Comparison of ENCODE assay signal across 12 cellular contexts in genomic region chr17:45411348-45412105, GRCh38. TPM values are rescaled to one million over a fixed set of nuclear protein-coding genes. Genes with fewer than 3 reads are reported as not detected.
DNase-seq lines count a peak whose midpoint lies in the region; ATAC-seq and TF ChIP-seq lines count a peak whose summit lies in the region.
"Had no signal": no experiment of that assay in that cellular context is flagged by ENCODE, and none has a peak within 500 bp of the region (broad histone marks: within the 10 kb centered on the region; RNA-seq: fewer than 3 reads in every experiment).

No MANE protein-coding gene starts in this region.

- H3K27me3 ChIP-seq in BLaER1 treated with 17β-estradiol and CSF1 and Interleukin-3, amounts not matched to agents 10 nM and 100 nM: no peaks in the 10 kb centered on the region
- no peaks in the 10 kb centered on the region for H3K27me3 ChIP-seq in PC-9 (ENCODE audit: insufficient read depth, low read depth)
- H3K27me3 ChIP-seq: tibial nerve had no signal

- no peaks in the 10 kb centered on the region for H3K9me3 Mint-ChIP-seq in IgD-negative memory B cell
- no peaks in the 10 kb centered on the region for H3K9me3 Mint-ChIP-seq in central memory CD8-positive, alpha-beta T cell

- peak overlapping the region; percentile 94 to 100 (median 99) for H3K4me2 ChIP-seq in BLaER1 treated with 17β-estradiol and CSF1 and Interleukin-3, amounts not matched to agents 10 nM and 100 nM
- no peak overlapping the region for H3K4me2 ChIP-seq in PC-9

- peaks cover 25% of the 10 kb centered on the region; the same call in 1 of the 2 replicates for H3F3A ChIP-seq in PC-9 (ENCODE audit: insufficient read depth, low read depth)

- peak overlapping the region; percentile 77 to 87 (median 83); a peak in 21 of 22 replicates for H3K9ac ChIP-seq in BLaER1 treated with 17β-estradiol and CSF1 and Interleukin-3, amounts not matched to agents 10 nM and 100 nM
- H3K9ac ChIP-seq: GM23248 had no signal

- H3K4me1 ChIP-seq in BLaER1 treated with 17β-estradiol and CSF1 and Interleukin-3, amounts not matched to agents 10 nM and 100 nM: peaks cover 86 to 97% (median 91%) of the 10 kb centered on the region in 10 experiments
- no peaks in the 10 kb centered on the region for H3K4me1 ChIP-seq in PC-9 (replicated peaks; ENCODE audit: insufficient read depth)

- BruUV-seq in PC-9 (replicated peaks; lab: Mats Ljungman, UMichigan): no TSS peak

- H3K36me3 ChIP-seq in BLaER1 treated with 17β-estradiol and CSF1 and Interleukin-3, amounts not matched to agents 10 nM and 100 nM: peaks cover 0 to under 1% (median 0%) of the 10 kb centered on the region in 11 experiments; a peak in 1 of 22 replicates
- 0 out of 2 replicates have a peak, but pooled peaks cover 14% of the 10 kb centered on the region for H3K36me3 ChIP-seq in PC-9 (ENCODE audit: low read depth)
- H3K36me3 ChIP-seq: tibial nerve had no signal

- H3K4me3 ChIP-seq in BLaER1 treated with 17β-estradiol and CSF1 and Interleukin-3, amounts not matched to agents 10 nM and 100 nM: peak overlapping the region in 6 of 10 experiments; percentile 67 to 83 (median 74); a peak in 9 of 20 replicates
- H3K4me3 ChIP-seq in PC-9: no peak overlapping the region
- H3K4me3 ChIP-seq: GM23248 had no signal

- peak overlapping the region; percentile 72 to 100 (median 100) for H3K4me3 Mint-ChIP-seq in IgD-negative memory B cell
- peak overlapping the region; percentile 98 for H3K4me3 Mint-ChIP-seq in central memory CD8-positive, alpha-beta T cell

- intact Hi-C loops in PC-9 (cut with micrococcal nuclease; ENCODE audit: unreplicated experiment): no loop called here

- no peaks in the 10 kb centered on the region for H3K9me2 ChIP-seq in PC-9 (ENCODE audit: insufficient read depth)

- peak overlapping the region; percentile 82 to 95 (median 90) for H3K27ac ChIP-seq in BLaER1 treated with 17β-estradiol and CSF1 and Interleukin-3, amounts not matched to agents 10 nM and 100 nM
- H3K27ac ChIP-seq in PC-9: no peak overlapping the region
- H3K27ac ChIP-seq: GM23248 had no signal

- ATAC-seq in central memory CD8-positive, alpha-beta T cell (replicated peaks; ENCODE audit: extremely low read depth, poor library complexity, severe bottlenecking): no peak
- ATAC-seq in HG03432 (IDR thresholded peaks at IDR 0.05; ENCODE audit: unreplicated experiment) (no peak), GM21367 (IDR thresholded peaks at IDR 0.05; ENCODE audit: unreplicated experiment) (no peak)

- no peak for TF ChIP-seq CTCF in PC-9 (conservative IDR thresholded peaks at IDR 0.05)

- H3K36me3 Mint-ChIP-seq in IgD-negative memory B cell: peaks cover 4% of the 10 kb centered on the region
- peaks cover 8% of the 10 kb centered on the region for H3K36me3 Mint-ChIP-seq in central memory CD8-positive, alpha-beta T cell (ENCODE audit: insufficient read depth)

- POLR2A ChIA-PET in PC-9 (lab: Charles Lee; ENCODE audit: unreplicated experiment): no interaction called here

- no peak overlapping the region for H2AFZ ChIP-seq in PC-9
- H2AFZ ChIP-seq: GM23248 had no signal

- no peaks in the 10 kb centered on the region for H3K27me3 Mint-ChIP-seq in IgD-negative memory B cell
- H3K27me3 Mint-ChIP-seq in central memory CD8-positive, alpha-beta T cell: no peaks in the 10 kb centered on the region

- peak overlapping the region; percentile 63 to 100 (median 98) for H3K27ac Mint-ChIP-seq in IgD-negative memory B cell
- peak overlapping the region; percentile 96 for H3K27ac Mint-ChIP-seq in central memory CD8-positive, alpha-beta T cell (ENCODE audit: low read depth)

- no peak for DNase-seq in central memory CD8-positive, alpha-beta T cell (ENCODE audit: low spot score in 2 of 2)
- DNase-seq in myocyte (ENCODE audit: low read depth) (peak; percentile 78), PC-9 (no peak), DMS79 treated with DMSO at 0.1 percent for 48 hours (lab: John Stamatoyannopoulos, UW) (no peak)
- DNase-seq: activated CD4-positive, alpha-beta T cell treated with anti-CD3 and anti-CD28 coated beads, Interleukin-2, amount 50 U/mL, for 1 hour; GM23248; NCI-H1092 treated with DMSO at 0.1 percent for 48 hours had no signal

- H3K79me2 ChIP-seq in PC-9 (ENCODE audit: low read depth): peaks cover 91% of the 10 kb centered on the region

- CTCF ChIA-PET in PC-9 (lab: Charles Lee): no interaction called here

- H4K20me1 ChIP-seq in BLaER1 treated with 17β-estradiol and CSF1 and Interleukin-3, amounts not matched to agents 10 nM and 100 nM: peaks cover 12 to 51% (median 24%) of the 10 kb centered on the region in 11 experiments; a peak in 18 of 22 replicates
- H4K20me1 ChIP-seq in PC-9 (ENCODE audit: insufficient read depth): peaks cover 92% of the 10 kb centered on the region

- peaks cover 55 to 57% (median 56%) of the 10 kb centered on the region in 3 donors for H3K4me1 Mint-ChIP-seq in IgD-negative memory B cell
- H3K4me1 Mint-ChIP-seq in central memory CD8-positive, alpha-beta T cell: peaks cover 60% of the 10 kb centered on the region

- no peaks in the 10 kb centered on the region for H3K9me3 ChIP-seq in BLaER1 treated with 17β-estradiol and CSF1 and Interleukin-3, amounts not matched to agents 10 nM and 100 nM (replicated peaks in 1 of 11)
- H3K9me3 ChIP-seq in PC-9 (ENCODE audit: insufficient read depth, low read depth): no peaks in the 10 kb centered on the region
- H3K9me3 ChIP-seq: tibial nerve had no signal

RNA-seq across cellular contexts. Expression of gene ARHGAP27, which starts 21.1 kb away (rescaled TPM):
- polyA plus RNA-seq in IgD-negative memory B cell: 65.3 TPM
- 6.6 and 31.2 TPM in 2 replicates for total RNA-seq in myocyte
- polyA plus RNA-seq in myocyte (2012): 4.5 TPM
- 60.6 and 61.4 TPM in 2 replicates for total RNA-seq in PC-9 (2021)
